Comparison of ENCODE assay signal across 10 cellular contexts in the genomic region with DNA sequence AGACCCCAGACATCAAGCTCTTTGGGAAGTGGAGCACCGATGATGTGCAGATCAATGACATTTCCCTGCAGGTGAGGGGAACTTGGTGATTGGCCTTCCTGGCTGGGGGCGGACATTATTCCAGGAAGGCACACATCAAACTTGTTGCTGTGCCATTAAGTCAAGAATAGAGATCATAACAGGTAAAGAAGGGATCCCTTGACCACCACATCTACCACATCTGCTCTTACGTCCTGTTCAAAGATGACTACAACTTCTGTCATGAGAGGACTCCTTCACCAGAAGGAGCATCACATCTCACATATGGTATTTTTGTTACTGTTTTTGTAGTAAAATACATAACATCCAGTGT. TPM values are rescaled to one million over a fixed set of nuclear protein-coding genes. Genes with fewer than 3 reads are reported as not detected.
DNase-seq lines count a peak whose midpoint lies in the region; ATAC-seq and TF ChIP-seq lines count a peak whose summit lies in the region.
"Had no signal": no experiment of that assay in that cellular context is flagged by ENCODE, and none has a peak within 500 bp of the region (broad histone marks: within the 10 kb centered on the region; RNA-seq: fewer than 3 reads in every experiment).

No MANE protein-coding gene starts in this region.

- H3F3A ChIP-seq in neural progenitor cell (ENCODE audit: low read depth): peaks cover 29% of the 10 kb centered on the region

- H3K36me3 Mint-ChIP-seq in CD4-positive, CD25-positive, alpha-beta regulatory T cell: peaks cover 12% of the 10 kb centered on the region
- peaks cover 16% of the 10 kb centered on the region for H3K36me3 Mint-ChIP-seq in neural progenitor cell

- WGBS in aorta, 2 donors: 89 to 93% methylated on average over 3 of the region's 3 CpGs

- H3K27me3 ChIP-seq in CD4-positive, CD25-positive, alpha-beta regulatory T cell (ENCODE audit: control insufficient read depth, insufficient read depth, low read length): no peaks in the 10 kb centered on the region
- H3K27me3 ChIP-seq in NT2/D1 (ENCODE audit: insufficient read depth, insufficient read length) (no peaks in the 10 kb centered on the region), neural progenitor cell (no peaks in the 10 kb centered on the region), aorta (ENCODE audit: control insufficient read depth in 1 of 2, insufficient read depth in 2 of 2, low read length in 1 of 2) (no peaks in the 10 kb centered on the region)
- H3K27me3 ChIP-seq in effector memory CD4-positive, alpha-beta T cell (replicated peaks; ENCODE audit: control insufficient read depth, insufficient read depth, low read length, poor library complexity, severe bottlenecking): no peaks in the 10 kb centered on the region

- peaks cover 0 to 1% (median 0%) of the 10 kb centered on the region in 7 donors for H3K9me3 Mint-ChIP-seq in CD4-positive, CD25-positive, alpha-beta regulatory T cell
- no peaks in the 10 kb centered on the region for H3K9me3 Mint-ChIP-seq in neural progenitor cell

- H3K4me3 ChIP-seq in CD4-positive, CD25-positive, alpha-beta regulatory T cell (ENCODE audit: low read depth, low read length): peak overlapping the region; percentile 89
- H3K4me3 ChIP-seq in NT2/D1 (ENCODE audit: insufficient read length, low read depth) (peak overlapping the region; percentile 91), neural progenitor cell (peak overlapping the region; percentile 77), aorta (ENCODE audit: low read length in 2 of 2) (no peak overlapping the region)
- H3K4me3 ChIP-seq in effector memory CD4-positive, alpha-beta T cell (ENCODE audit: insufficient read depth, low read depth, low read length, poor library complexity, severe bottlenecking): peak overlapping the region; percentile 71

- no peak overlapping the region for H2AFZ ChIP-seq in neural progenitor cell (replicated peaks)

- H3K27ac ChIP-seq in CD4-positive, CD25-positive, alpha-beta regulatory T cell (ENCODE audit: insufficient read depth, low read length, poor library complexity, severe bottlenecking): peak overlapping the region; percentile 96
- no peak overlapping the region for H3K27ac ChIP-seq in effector memory CD4-positive, alpha-beta T cell (ENCODE audit: insufficient read depth, low read length, poor library complexity, severe bottlenecking)
- H3K27ac ChIP-seq in neural progenitor cell (no peak overlapping the region), aorta (ENCODE audit: low read depth in 1 of 2, low read length in 2 of 2) (no peak overlapping the region)

- TF ChIP-seq CTCF in neural progenitor cell (IDR thresholded peaks at IDR 0.05): no peak

- H3K36me3 ChIP-seq in CD4-positive, CD25-positive, alpha-beta regulatory T cell (ENCODE audit: control insufficient read depth, insufficient read depth, low read length): peaks cover 24% of the 10 kb centered on the region
- peaks cover 49% of the 10 kb centered on the region for H3K36me3 ChIP-seq in NT2/D1 (ENCODE audit: insufficient read depth, insufficient read length, low read length)
- H3K36me3 ChIP-seq in effector memory CD4-positive, alpha-beta T cell (ENCODE audit: control insufficient read depth, insufficient read depth, low read length): peaks cover 21% of the 10 kb centered on the region
- no peaks in the 10 kb centered on the region for H3K36me3 ChIP-seq in neural progenitor cell
- peaks cover 0 to 5% of the 10 kb centered on the region in 2 donors for H3K36me3 ChIP-seq in aorta (ENCODE audit: control insufficient read depth in 1 of 2, insufficient read depth in 2 of 2, low read length in 1 of 2)

- peak overlapping the region; percentile 95 to 97 (median 96) for H3K4me3 Mint-ChIP-seq in CD4-positive, CD25-positive, alpha-beta regulatory T cell
- peak overlapping the region; percentile 97 for H3K4me3 Mint-ChIP-seq in neural progenitor cell

- H3K4me1 Mint-ChIP-seq in CD4-positive, CD25-positive, alpha-beta regulatory T cell: peaks cover 13 to 52% (median 30%) of the 10 kb centered on the region in 4 donors
- peaks cover 28% of the 10 kb centered on the region for H3K4me1 Mint-ChIP-seq in neural progenitor cell

- H3K79me2 ChIP-seq in neural progenitor cell (ENCODE audit: low read depth): peaks cover 58% of the 10 kb centered on the region

- intact Hi-C loops in aorta (cut with DNase I): no loop called here

- no peak for ATAC-seq in CD4-positive, CD25-positive, alpha-beta regulatory T cell (ENCODE audit: low read depth in 2 of 2)
- ATAC-seq in HG03469 (IDR thresholded peaks at IDR 0.05; ENCODE audit: unreplicated experiment) (no peak), HG03108 (IDR thresholded peaks at IDR 0.05; ENCODE audit: unreplicated experiment) (no peak), aorta (ENCODE audit: low FRiP score) (no peak)

- H4K20me1 ChIP-seq in neural progenitor cell (ENCODE audit: low read depth): peaks cover 10% of the 10 kb centered on the region

- H3K27me3 Mint-ChIP-seq in CD4-positive, CD25-positive, alpha-beta regulatory T cell: no peaks in the 10 kb centered on the region
- peaks cover 7% of the 10 kb centered on the region for H3K27me3 Mint-ChIP-seq in neural progenitor cell (ENCODE audit: insufficient read depth, low read depth)

- no peak for DNase-seq in CD4-positive, CD25-positive, alpha-beta regulatory T cell
- no peak for DNase-seq in NT2/D1 (ENCODE audit: low read depth, low spot score)
- DNase-seq in effector memory CD4-positive, alpha-beta T cell: no peak
- DNase-seq in neural progenitor cell (ENCODE audit: low spot score): no peak
- DNase-seq in NCI-H2171 (lab: John Stamatoyannopoulos, UW): no peak
- DNase-seq in aorta: no peak
- DNase-seq: KG1 had no signal

- H3K9ac ChIP-seq in NT2/D1 (ENCODE audit: insufficient read length, low read depth): peak overlapping the region; percentile 99
- peak overlapping the region; percentile 67 for H3K9ac ChIP-seq in neural progenitor cell

- H3K9me3 ChIP-seq in CD4-positive, CD25-positive, alpha-beta regulatory T cell (ENCODE audit: control insufficient read depth in 2 of 2, low read length in 2 of 2): no peaks in the 10 kb centered on the region
- H3K9me3 ChIP-seq in NT2/D1 (ENCODE audit: insufficient read depth, low read length) (no peaks in the 10 kb centered on the region), neural progenitor cell (ENCODE audit: low read depth) (no peaks in the 10 kb centered on the region), aorta (ENCODE audit: control insufficient read depth, low read length) (no peaks in the 10 kb centered on the region)
- no peaks in the 10 kb centered on the region for H3K9me3 ChIP-seq in effector memory CD4-positive, alpha-beta T cell (ENCODE audit: control insufficient read depth, low read length)

- peak overlapping the region; percentile 97 for H3K4me2 ChIP-seq in neural progenitor cell

- peaks cover 32% of the 10 kb centered on the region for H3K4me1 ChIP-seq in CD4-positive, CD25-positive, alpha-beta regulatory T cell (ENCODE audit: control insufficient read depth, insufficient read depth, low read length, poor library complexity, severe bottlenecking)
- H3K4me1 ChIP-seq in NT2/D1 (ENCODE audit: insufficient read depth, insufficient read length) (peaks cover 8% of the 10 kb centered on the region), neural progenitor cell (peaks cover 14% of the 10 kb centered on the region), aorta (ENCODE audit: control insufficient read depth in 1 of 2, insufficient read depth in 2 of 2, low read length in 2 of 2) (no peaks in the 10 kb centered on the region)
- peaks cover 26% of the 10 kb centered on the region for H3K4me1 ChIP-seq in effector memory CD4-positive, alpha-beta T cell (ENCODE audit: control insufficient read depth, insufficient read depth, low read length, poor library complexity, severe bottlenecking)

- peak overlapping the region in 2 of 3 donors; percentile 94 for H3K27ac Mint-ChIP-seq in CD4-positive, CD25-positive, alpha-beta regulatory T cell
- H3K27ac Mint-ChIP-seq in neural progenitor cell: no peak overlapping the region

RNA-seq across cellular contexts. Expression of a gene that starts 1.1 kb away (rescaled TPM):
- 747 TPM for total RNA-seq in CD4-positive, CD25-positive, alpha-beta regulatory T cell
- polyA plus RNA-seq in CD4-positive, CD25-positive, alpha-beta regulatory T cell: 1,000 to 10,000 TPM in 3 of 4 donors, 100 to 1,000 TPM in 1; 916 to 1,786 (median 1,426) TPM
- total RNA-seq in neural progenitor cell (ENCODE audit: low replicate concordance) (1,938 and 2,407 TPM in 2 replicates), aorta (100 to 1,000 TPM; 609 to 674 TPM)
- 1,000 to 10,000 TPM; 1,453 to 1,636 TPM for polyA plus RNA-seq in aorta

RNA-seq across cellular contexts. Expression of a gene that starts 7.3 kb away (rescaled TPM):
- total RNA-seq in CD4-positive, CD25-positive, alpha-beta regulatory T cell: 0.39 TPM
- not detected for polyA plus RNA-seq in CD4-positive, CD25-positive, alpha-beta regulatory T cell
- total RNA-seq in neural progenitor cell (ENCODE audit: low replicate concordance) (0.62 TPM in 1 of 2 replicates, not detected in the other), aorta (not detected)
- polyA plus RNA-seq in aorta: not detected
- total RNA-seq: pulmonary artery endothelial cell had no signal

RNA-seq across cellular contexts. Expression of a gene that starts 7.3 kb away (rescaled TPM):
- total RNA-seq in CD4-positive, CD25-positive, alpha-beta regulatory T cell: 1.1 TPM
- 1 to 10 TPM; 2.5 to 7.7 (median 4.6) TPM for polyA plus RNA-seq in CD4-positive, CD25-positive, alpha-beta regulatory T cell
- total RNA-seq in neural progenitor cell (ENCODE audit: low replicate concordance) (1.4 and 8.5 TPM in 2 replicates), aorta (1 to 10 TPM in 1 of 2 donors, under 1 TPM in 1; 0.65 to 1.8 TPM)
- 1 to 10 TPM in 1 of 2 donors, under 1 TPM in 1; 0.75 to 1.2 TPM for polyA plus RNA-seq in aorta

RNA-seq across cellular contexts. Expression of a gene that starts 20.3 kb away (rescaled TPM):
- 1.7 TPM for total RNA-seq in CD4-positive, CD25-positive, alpha-beta regulatory T cell
- polyA plus RNA-seq in CD4-positive, CD25-positive, alpha-beta regulatory T cell: 1 to 10 TPM; 5.4 to 8.8 (median 5.8) TPM
- total RNA-seq in neural progenitor cell (ENCODE audit: low replicate concordance) (6.9 and 9.3 TPM in 2 replicates), aorta (10 to 100 TPM; 11.8 to 13.4 TPM)
- polyA plus RNA-seq in aorta: 10 to 100 TPM in 1 of 2 donors, under 1 TPM in 1; 0.75 to 10.3 TPM

RNA-seq across cellular contexts. Expression of a gene that starts 25.6 kb away (rescaled TPM):
- total RNA-seq in CD4-positive, CD25-positive, alpha-beta regulatory T cell: 0.27 TPM
- polyA plus RNA-seq in CD4-positive, CD25-positive, alpha-beta regulatory T cell: under 1 TPM; 0.34 to 0.79 (median 0.41) TPM
- total RNA-seq in neural progenitor cell (ENCODE audit: low replicate concordance) (3.7 and 8.0 TPM in 2 replicates), aorta (under 1 TPM; 0.32 to 0.87 TPM)
- polyA plus RNA-seq in aorta: under 1 TPM in 1 of 2 donors, not detected in 1; 0.79 TPM

Comparison
In these comparisons a context has a peak if more than half of its experiments do, and no peak if none do; other contexts are left out.
1. H3K4me3 ChIP-seq: peak in CD4-positive, CD25-positive, alpha-beta regulatory T cell (single experiment), NT2/D1 (single experiment), effector memory CD4-positive, alpha-beta T cell (single experiment) and neural progenitor cell (single experiment); none in aorta (0 of 2).